1 cellular context compared by ENCODE assay signal in genomic region chr11:57514538-57515331, GRCh38.
TF ChIP-seq lines count a peak whose summit lies in the region.

No MANE protein-coding gene starts in this region.

TF ChIP-seq in HEK293, 187 proteins besides CTCF, POLR2A, EP300 and RAD21 (continued from another document and continues in another):
- TF ChIP-seq ZBTB44 (tag by site-specific recombination; IDR thresholded peaks at IDR 0.05) = no peak
- TF ChIP-seq ZIC2 (tag by site-specific recombination; IDR thresholded peaks at IDR 0.05) = peak; percentile 38; the same call in 1 of the 2 replicates
- no peak for TF ChIP-seq ZNF776 (tag by site-specific recombination; IDR thresholded peaks at IDR 0.05; ENCODE audit: borderline replicate concordance)
- peak; percentile 66 for TF ChIP-seq GLIS1 (tag by site-specific recombination; IDR thresholded peaks at IDR 0.05)
- 0 out of 2 replicates have a peak, but pooled peaks have one; percentile 21 for TF ChIP-seq PRDM1 (tag by site-specific recombination; IDR thresholded peaks at IDR 0.05)
- no peak for TF ChIP-seq PRDM6 (tag by site-specific recombination; IDR thresholded peaks at IDR 0.05)
- TF ChIP-seq ZBTB49 (tag by site-specific recombination; IDR thresholded peaks at IDR 0.05; ENCODE audit: low read depth) = no peak
- peak; percentile 26; the same call in 1 of the 2 replicates for TF ChIP-seq WT1 (tag by site-specific recombination; IDR thresholded peaks at IDR 0.05)
- peak; percentile 37 for TF ChIP-seq ZBTB8A (tag by site-specific recombination; IDR thresholded peaks at IDR 0.05)
- peak; percentile 62; the same call in 1 of the 2 replicates for TF ChIP-seq PATZ1 (tag by site-specific recombination; IDR thresholded peaks at IDR 0.05)
- TF ChIP-seq SP2 (tag by site-specific recombination; IDR thresholded peaks at IDR 0.05) = peak; percentile 44
- TF ChIP-seq, protein P1, sequence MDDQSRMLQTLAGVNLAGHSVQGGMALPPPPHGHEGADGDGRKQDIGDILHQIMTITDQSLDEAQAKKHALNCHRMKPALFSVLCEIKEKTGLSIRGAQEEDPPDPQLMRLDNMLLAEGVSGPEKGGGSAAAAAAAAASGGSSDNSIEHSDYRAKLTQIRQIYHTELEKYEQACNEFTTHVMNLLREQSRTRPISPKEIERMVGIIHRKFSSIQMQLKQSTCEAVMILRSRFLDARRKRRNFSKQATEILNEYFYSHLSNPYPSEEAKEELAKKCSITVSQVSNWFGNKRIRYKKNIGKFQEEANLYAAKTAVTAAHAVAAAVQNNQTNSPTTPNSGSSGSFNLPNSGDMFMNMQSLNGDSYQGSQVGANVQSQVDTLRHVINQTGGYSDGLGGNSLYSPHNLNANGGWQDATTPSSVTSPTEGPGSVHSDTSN (CRISPR knock-in tag; IDR thresholded peaks at IDR 0.05) = 0 out of 2 replicates have a peak, but pooled peaks have one; percentile 21
- peak; percentile 30; the same call in 1 of the 2 replicates for TF ChIP-seq ZNF76 (tag by site-specific recombination; IDR thresholded peaks at IDR 0.05; ENCODE audit: borderline replicate concordance, low read depth)
- TF ChIP-seq ZNF146 (tag by site-specific recombination; IDR thresholded peaks at IDR 0.05) = no peak
- TF ChIP-seq ZNF626 (tag by site-specific recombination; IDR thresholded peaks at IDR 0.05) = no peak
- TF ChIP-seq KLF8 (tag by site-specific recombination; IDR thresholded peaks at IDR 0.05) = peak; percentile 11; the same call in 1 of the 2 replicates
- TF ChIP-seq, protein P2, sequence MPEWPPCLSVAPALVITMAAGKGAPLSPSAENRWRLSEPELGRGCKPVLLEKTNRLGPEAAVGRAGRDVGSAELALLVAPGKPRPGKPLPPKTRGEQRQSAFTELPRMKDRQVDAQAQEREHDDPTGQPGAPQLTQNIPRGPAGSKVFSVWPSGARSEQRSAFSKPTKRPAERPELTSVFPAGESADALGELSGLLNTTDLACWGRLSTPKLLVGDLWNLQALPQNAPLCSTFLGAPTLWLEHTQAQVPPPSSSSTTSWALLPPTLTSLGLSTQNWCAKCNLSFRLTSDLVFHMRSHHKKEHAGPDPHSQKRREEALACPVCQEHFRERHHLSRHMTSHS (tag by site-specific recombination; IDR thresholded peaks at IDR 0.05) = no peak
- 0 out of 2 replicates have a peak, but pooled peaks have one; percentile 11 for TF ChIP-seq ZNF391 (tag by site-specific recombination; IDR thresholded peaks at IDR 0.05; ENCODE audit: borderline replicate concordance, low read depth)
- TF ChIP-seq SP7 (tag by site-specific recombination; IDR thresholded peaks at IDR 0.05) = 0 out of 2 replicates have a peak, but pooled peaks have one; percentile 9
- TF ChIP-seq MZF1 (tag by site-specific recombination; IDR thresholded peaks at IDR 0.05; ENCODE audit: borderline replicate concordance) = no peak
- TF ChIP-seq, protein P3, sequence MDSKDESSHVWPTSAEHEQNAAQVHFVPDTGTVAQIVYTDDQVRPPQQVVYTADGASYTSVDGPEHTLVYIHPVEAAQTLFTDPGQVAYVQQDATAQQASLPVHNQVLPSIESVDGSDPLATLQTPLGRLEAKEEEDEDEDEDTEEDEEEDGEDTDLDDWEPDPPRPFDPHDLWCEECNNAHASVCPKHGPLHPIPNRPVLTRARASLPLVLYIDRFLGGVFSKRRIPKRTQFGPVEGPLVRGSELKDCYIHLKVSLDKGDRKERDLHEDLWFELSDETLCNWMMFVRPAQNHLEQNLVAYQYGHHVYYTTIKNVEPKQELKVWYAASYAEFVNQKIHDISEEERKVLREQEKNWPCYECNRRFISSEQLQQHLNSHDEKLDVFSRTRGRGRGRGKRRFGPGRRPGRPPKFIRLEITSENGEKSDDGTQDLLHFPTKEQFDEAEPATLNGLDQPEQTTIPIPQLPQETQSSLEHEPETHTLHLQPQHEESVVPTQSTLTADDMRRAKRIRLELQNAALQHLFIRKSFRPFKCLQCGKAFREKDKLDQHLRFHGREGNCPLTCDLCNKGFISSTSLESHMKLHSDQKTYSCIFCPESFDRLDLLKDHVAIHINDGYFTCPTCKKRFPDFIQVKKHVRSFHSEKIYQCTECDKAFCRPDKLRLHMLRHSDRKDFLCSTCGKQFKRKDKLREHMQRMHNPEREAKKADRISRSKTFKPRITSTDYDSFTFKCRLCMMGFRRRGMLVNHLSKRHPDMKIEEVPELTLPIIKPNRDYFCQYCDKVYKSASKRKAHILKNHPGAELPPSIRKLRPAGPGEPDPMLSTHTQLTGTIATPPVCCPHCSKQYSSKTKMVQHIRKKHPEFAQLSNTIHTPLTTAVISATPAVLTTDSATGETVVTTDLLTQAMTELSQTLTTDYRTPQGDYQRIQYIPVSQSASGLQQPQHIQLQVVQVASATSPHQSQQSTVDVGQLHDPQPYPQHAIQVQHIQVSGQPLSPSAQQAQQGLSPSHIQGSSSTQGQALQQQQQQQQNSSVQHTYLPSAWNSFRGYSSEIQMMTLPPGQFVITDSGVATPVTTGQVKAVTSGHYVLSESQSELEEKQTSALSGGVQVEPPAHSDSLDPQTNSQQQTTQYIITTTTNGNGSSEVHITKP (tag by site-specific recombination; IDR thresholded peaks at IDR 0.05) = peak; percentile 84
- no peak for TF ChIP-seq ZNF266 (tag by site-specific recombination; IDR thresholded peaks at IDR 0.05; ENCODE audit: low read depth)
- TF ChIP-seq, protein P4, sequence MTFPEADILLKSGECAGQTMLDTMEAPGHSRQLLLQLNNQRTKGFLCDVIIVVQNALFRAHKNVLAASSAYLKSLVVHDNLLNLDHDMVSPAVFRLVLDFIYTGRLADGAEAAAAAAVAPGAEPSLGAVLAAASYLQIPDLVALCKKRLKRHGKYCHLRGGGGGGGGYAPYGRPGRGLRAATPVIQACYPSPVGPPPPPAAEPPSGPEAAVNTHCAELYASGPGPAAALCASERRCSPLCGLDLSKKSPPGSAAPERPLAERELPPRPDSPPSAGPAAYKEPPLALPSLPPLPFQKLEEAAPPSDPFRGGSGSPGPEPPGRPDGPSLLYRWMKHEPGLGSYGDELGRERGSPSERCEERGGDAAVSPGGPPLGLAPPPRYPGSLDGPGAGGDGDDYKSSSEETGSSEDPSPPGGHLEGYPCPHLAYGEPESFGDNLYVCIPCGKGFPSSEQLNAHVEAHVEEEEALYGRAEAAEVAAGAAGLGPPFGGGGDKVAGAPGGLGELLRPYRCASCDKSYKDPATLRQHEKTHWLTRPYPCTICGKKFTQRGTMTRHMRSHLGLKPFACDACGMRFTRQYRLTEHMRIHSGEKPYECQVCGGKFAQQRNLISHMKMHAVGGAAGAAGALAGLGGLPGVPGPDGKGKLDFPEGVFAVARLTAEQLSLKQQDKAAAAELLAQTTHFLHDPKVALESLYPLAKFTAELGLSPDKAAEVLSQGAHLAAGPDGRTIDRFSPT (tag by site-specific recombination; IDR thresholded peaks at IDR 0.05) = no peak
- TF ChIP-seq PRDM4 (tag by site-specific recombination; IDR thresholded peaks at IDR 0.05) = no peak
- TF ChIP-seq ZNF184 (tag by site-specific recombination; IDR thresholded peaks at IDR 0.05) = no peak
- TF ChIP-seq ZNF629 (tag by site-specific recombination; IDR thresholded peaks at IDR 0.05) = no peak
- TF ChIP-seq, protein P5, sequence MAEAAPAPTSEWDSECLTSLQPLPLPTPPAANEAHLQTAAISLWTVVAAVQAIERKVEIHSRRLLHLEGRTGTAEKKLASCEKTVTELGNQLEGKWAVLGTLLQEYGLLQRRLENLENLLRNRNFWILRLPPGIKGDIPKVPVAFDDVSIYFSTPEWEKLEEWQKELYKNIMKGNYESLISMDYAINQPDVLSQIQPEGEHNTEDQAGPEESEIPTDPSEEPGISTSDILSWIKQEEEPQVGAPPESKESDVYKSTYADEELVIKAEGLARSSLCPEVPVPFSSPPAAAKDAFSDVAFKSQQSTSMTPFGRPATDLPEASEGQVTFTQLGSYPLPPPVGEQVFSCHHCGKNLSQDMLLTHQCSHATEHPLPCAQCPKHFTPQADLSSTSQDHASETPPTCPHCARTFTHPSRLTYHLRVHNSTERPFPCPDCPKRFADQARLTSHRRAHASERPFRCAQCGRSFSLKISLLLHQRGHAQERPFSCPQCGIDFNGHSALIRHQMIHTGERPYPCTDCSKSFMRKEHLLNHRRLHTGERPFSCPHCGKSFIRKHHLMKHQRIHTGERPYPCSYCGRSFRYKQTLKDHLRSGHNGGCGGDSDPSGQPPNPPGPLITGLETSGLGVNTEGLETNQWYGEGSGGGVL (tag by site-specific recombination; IDR thresholded peaks at IDR 0.05) = peak; percentile 99
